In genomic region chr10:24414597-24414996, GRCh38 we compare ENCODE assay signal across 21 cellular contexts.
A peak's percentile ranks its signal among the peaks of the same experiment; 100 is the strongest.
DNase-seq lines count a peak whose midpoint lies in the region; ATAC-seq and TF ChIP-seq lines count a peak whose summit lies in the region.
"Had no signal": no experiment of that assay in that cellular context is flagged by ENCODE, and none has a peak within 500 bp of the region (broad histone marks: within the 10 kb centered on the region; RNA-seq: fewer than 3 reads in every experiment).

No MANE protein-coding gene starts in this region.

- 96% methylated on average over 5 of the region's 6 CpGs for WGBS in mammary epithelial cell (ENCODE audit: low coverage, missing lambda C conversion rate)

- no peak overlapping the region for H3K4me2 ChIP-seq in mammary epithelial cell (ENCODE audit: insufficient read depth, low read depth, low read length)

- no peak overlapping the region for H3K9ac ChIP-seq in mammary epithelial cell (ENCODE audit: insufficient read depth, low read length)

- H3K27me3 ChIP-seq in breast epithelium (no peaks in the 10 kb centered on the region), mammary epithelial cell (ENCODE audit: insufficient read depth, low read length) (no peaks in the 10 kb centered on the region), left lung (no peaks in the 10 kb centered on the region)
- H3K27me3 ChIP-seq: BE2C, heart right ventricle, Peyer's patch, spleen had no signal

- TF ChIP-seq CTCF in breast epithelium (IDR thresholded peaks at IDR 0.05) (no peak), mammary epithelial cell (conservative IDR thresholded peaks at IDR 0.05 in 1 of 2, IDR thresholded peaks at IDR 0.05 in 1 of 2; ENCODE audit: extremely low read depth in 1 of 2, insufficient read depth in 1 of 2, low read depth in 1 of 2, low read length in 2 of 2) (no peak), left lung (IDR thresholded peaks at IDR 0.05) (no peak)

- H3K9me3 ChIP-seq in breast epithelium, result peaks cover 0 to 3% of the 10 kb centered on the region in 2 donors
- H3K9me3 ChIP-seq in mammary epithelial cell (replicated peaks; ENCODE audit: insufficient read depth, low read length), result peaks cover 4% of the 10 kb centered on the region
- peaks cover 0 to 9% of the 10 kb centered on the region in 2 donors for H3K9me3 ChIP-seq in left lung
- H3K9me3 ChIP-seq: BE2C, Peyer's patch had no signal

- H3K4me3 ChIP-seq in breast epithelium (no peak overlapping the region), mammary epithelial cell (replicated peaks in 1 of 3; ENCODE audit: insufficient read depth in 1 of 3, low read depth in 2 of 3, low read length in 3 of 3) (no peak overlapping the region), left lung (no peak overlapping the region)
- H3K4me3 ChIP-seq: heart right ventricle, left ventricle myocardium inferior, Peyer's patch, spleen had no signal

- peak; percentile 52 for ATAC-seq in left lung
- no peak for ATAC-seq in HG03045 (IDR thresholded peaks at IDR 0.05; ENCODE audit: unreplicated experiment)
- no peak for ATAC-seq in GM18861 (IDR thresholded peaks at IDR 0.05; ENCODE audit: unreplicated experiment)
- ATAC-seq: activated CD8-positive, alpha-beta T cell treated with anti-CD3 and anti-CD28 coated beads for 36 hours; heart right ventricle; stimulated activated naive CD8-positive, alpha-beta T cell treated with anti-CD3 and anti-CD28 coated beads, Interleukin-15, amount 100 ng/mL, for 72 hours; WTC11 had no signal

- H3K4me1 ChIP-seq in breast epithelium, result peaks cover 7 to 18% of the 10 kb centered on the region in 2 donors
- H3K4me1 ChIP-seq in mammary epithelial cell (ENCODE audit: insufficient read depth, low read length), result peaks cover 11% of the 10 kb centered on the region
- peaks cover 10 to 11% of the 10 kb centered on the region in 2 donors for H3K4me1 ChIP-seq in left lung
- H3K4me1 ChIP-seq: BE2C had no signal

- no TSS peak for BruUV-seq in mammary epithelial cell (replicated peaks; lab: Mats Ljungman, UMichigan)

- DNase-seq in breast epithelium (ENCODE audit: low spot score in 2 of 2) (no peak), mammary epithelial cell (no peak), Kasumi-1 (lab: John Stamatoyannopoulos, UW) (peak; percentile 22 to 38), left lung (no peak), OCI-M1 (lab: John Stamatoyannopoulos, UW) (no peak), C1 segment of cervical spinal cord (lab: John Stamatoyannopoulos, UW) (no peak)
- DNase-seq: activated CD8-positive, alpha-beta T cell treated with anti-CD3 and anti-CD28 coated beads for 36 hours; activated naive CD4-positive, alpha-beta T cell treated with anti-CD3 and anti-CD28 coated beads for 36 hours; BE2C; Caco-2; heart right ventricle; left ventricle myocardium inferior; NCI-H748 treated with DMSO at 0.1 percent for 48 hours; Peyer's patch; spleen; stimulated activated CD4-positive, alpha-beta T cell treated with anti-CD3 and anti-CD28 coated beads, Interleukin-4, amount 100 ng/mL, for 24 hours; stimulated activated naive CD8-positive, alpha-beta T cell treated with anti-CD3 and anti-CD28 coated beads, Interleukin-15, amount 100 ng/mL, for 72 hours had no signal

- H3K36me3 ChIP-seq in breast epithelium (no peaks in the 10 kb centered on the region), mammary epithelial cell (ENCODE audit: insufficient read depth, low read length) (no peaks in the 10 kb centered on the region), left lung (no peaks in the 10 kb centered on the region)
- H3K36me3 ChIP-seq: BE2C, Peyer's patch, spleen had no signal

- CTCF ChIA-PET in mammary epithelial cell (lab: Charles Lee; ENCODE audit: low non-redundant PET), result no interaction called here

- H2AFZ ChIP-seq in mammary epithelial cell (ENCODE audit: low read depth, low read length), result no peak overlapping the region

- in situ Hi-C loops in mammary epithelial cell (cut with MboI; ENCODE audit: low sequenced_read_pairs in 2 of 2), result no loop called here

- intact Hi-C loops in breast epithelium (cut with DNase I; ENCODE audit: low total_unique reads) (no loop called here), mammary epithelial cell (cut with micrococcal nuclease) (no loop called here), left lung (cut with DNase I) (no loop called here)

- peaks cover 7% of the 10 kb centered on the region for H3K79me2 ChIP-seq in mammary epithelial cell (ENCODE audit: insufficient read depth, low read length)

- H3K27ac ChIP-seq in breast epithelium, result peak overlapping the region; percentile 8 to 91
- H3K27ac ChIP-seq in mammary epithelial cell (ENCODE audit: insufficient read depth, low read depth, low read length), result no peak overlapping the region
- no peak overlapping the region for H3K27ac ChIP-seq in left lung
- H3K27ac ChIP-seq: HL-60 had no signal

- H4K20me1 ChIP-seq in mammary epithelial cell (ENCODE audit: insufficient read depth, low read length), result no peaks in the 10 kb centered on the region

- TF ChIP-seq POLR2A in breast epithelium (IDR thresholded peaks at IDR 0.05), result no peak

- dilution Hi-C loops in mammary epithelial cell (cut with HindIII; ENCODE audit: low sequenced_read_pairs), result no loop called here

Comparison
In these comparisons a context has a peak if more than half of its experiments do, and no peak if none do; other contexts are left out.
1. H3K27ac ChIP-seq: peak in breast epithelium (2 of 2); none in mammary epithelial cell (single experiment) and left lung (0 of 2).
2. DNase-seq: peak in Kasumi-1 (2 of 2); none in breast epithelium (0 of 2), mammary epithelial cell (single experiment), left lung (0 of 2), OCI-M1 (single experiment) and C1 segment of cervical spinal cord (0 of 14).